ENCODE assay signal across 8 cellular contexts in the genomic region with DNA sequence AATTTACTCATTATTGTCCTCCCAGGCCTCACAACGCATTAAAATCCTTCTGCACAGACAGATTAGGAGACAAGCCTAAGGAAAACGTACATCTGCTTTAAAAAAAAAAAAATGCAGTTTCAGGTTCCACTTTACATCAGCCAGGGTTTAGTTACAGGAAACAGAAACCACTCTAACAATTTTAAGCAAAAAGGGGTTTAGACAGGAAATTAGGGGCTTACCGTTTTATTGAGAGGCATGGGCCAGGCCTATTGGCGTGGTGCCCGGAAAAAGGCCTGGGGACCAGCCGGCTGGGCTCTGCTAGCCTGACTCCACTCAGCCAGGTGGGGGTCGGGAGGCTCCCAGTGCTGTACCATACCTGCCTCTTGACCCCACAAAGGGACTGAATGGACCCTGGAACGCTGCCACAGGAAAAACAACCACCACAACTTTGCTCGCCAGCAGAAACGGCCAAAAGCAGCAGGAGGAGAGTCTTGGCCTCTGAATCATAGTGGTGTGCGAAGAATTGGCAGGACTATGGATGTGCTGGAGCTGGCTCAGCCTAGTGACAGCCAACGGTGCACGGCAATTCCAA.
DNase-seq lines count a peak whose midpoint lies in the region; ATAC-seq and TF ChIP-seq lines count a peak whose summit lies in the region.

No MANE protein-coding gene starts in this region.

- TF ChIP-seq POLR2A in heart left ventricle (IDR thresholded peaks at IDR 0.05) = no peak

- no peaks in the 10 kb centered on the region for H3K36me3 Mint-ChIP-seq in CD8-positive, alpha-beta T cell

- no peaks in the 10 kb centered on the region for H3K36me3 ChIP-seq in CD8-positive, alpha-beta T cell (ENCODE audit: insufficient read depth, low read length)
- H3K36me3 ChIP-seq in OCI-LY3 (replicated peaks; ENCODE audit: low read depth, low read length) = no peaks in the 10 kb centered on the region
- no peaks in the 10 kb centered on the region for H3K36me3 ChIP-seq in heart left ventricle

- no peak overlapping the region for H2AFZ ChIP-seq in OCI-LY3 (ENCODE audit: low read depth, low read length)

- H3K27me3 ChIP-seq in CD8-positive, alpha-beta T cell (ENCODE audit: insufficient read depth, low read length) = no peaks in the 10 kb centered on the region
- H3K27me3 ChIP-seq in OCI-LY3 (ENCODE audit: low read depth, low read length) (peaks cover 53% of the 10 kb centered on the region), heart left ventricle (peaks cover 0 to 3% (median 0%) of the 10 kb centered on the region in 9 donors)

- WGBS in heart left ventricle, 4 donors = 15 to 21% (median 20%) methylated on average over 13 of the region's 13 CpGs

- no peaks in the 10 kb centered on the region for H3K9me3 ChIP-seq in CD8-positive, alpha-beta T cell (ENCODE audit: low read length)
- H3K9me3 ChIP-seq in OCI-LY3 (ENCODE audit: insufficient read depth, low read length) (no peaks in the 10 kb centered on the region), heart left ventricle (peaks cover 0 to 11% (median 0%) of the 10 kb centered on the region in 12 donors)

- no peaks in the 10 kb centered on the region for H3K79me2 ChIP-seq in OCI-LY3 (ENCODE audit: low read length)

- no peaks in the 10 kb centered on the region for H3K27me3 Mint-ChIP-seq in CD8-positive, alpha-beta T cell (ENCODE audit: low read depth)

- peak overlapping the region; percentile 78 for H3K4me2 ChIP-seq in OCI-LY3 (ENCODE audit: low read length)

- DNase-seq in CD8-positive, alpha-beta T cell = peak in 5 of 7 experiments; percentile 15 to 59 (median 34)
- DNase-seq in activated naive CD4-positive, alpha-beta T cell treated with anti-CD3 and anti-CD28 coated beads, Interleukin-2, amount 50 U/mL, for 16 hours = peak; percentile 52
- peak; percentile 78 to 87 (median 82) for DNase-seq in heart left ventricle
- DNase-seq in skeletal muscle cell (ENCODE audit: low read depth) = peak; percentile 98
- DNase-seq in GOT3 (lab: John Stamatoyannopoulos, UW) = no peak

- POLR2A ChIA-PET in CD8-positive, alpha-beta T cell (lab: Charles Lee) = interaction anchor here (0.9 to 1.1 kb wide), 2 partner anchors 114 to 115 kb away, joined by 3 read pairs; no protein-coding TSS in a partner anchor

- CTCF ChIA-PET in CD8-positive, alpha-beta T cell (lab: Charles Lee) = interaction anchor here (0.7 kb wide), 1 partner anchor 131 kb away, joined by 3 read pairs; no protein-coding TSS in a partner anchor

- H3K4me3 Mint-ChIP-seq in CD8-positive, alpha-beta T cell = peak overlapping the region; percentile 62

- peak overlapping the region; percentile 18 for H3K4me3 ChIP-seq in CD8-positive, alpha-beta T cell (ENCODE audit: low read depth, low read length)
- H3K4me3 ChIP-seq in OCI-LY3 (ENCODE audit: low read length) (peak overlapping the region; percentile 53), heart left ventricle (peak overlapping the region in 1 of 12 donors; percentile 4), skeletal muscle cell (ENCODE audit: low read depth, low read length) (no peak overlapping the region)

- H3K9me3 Mint-ChIP-seq in CD8-positive, alpha-beta T cell = no peaks in the 10 kb centered on the region

- intact Hi-C loops in CD8-positive, alpha-beta T cell (cut with DNase I, micrococcal nuclease) = no loop called here
- intact Hi-C loops in heart left ventricle (cut with DNase I) = loop anchor here in 9 of 10 donors (2.0 to 10.0 kb wide), 7 partner anchors 35 to 127 kb away; a partner anchor contains a TSS

- H4K20me1 ChIP-seq in OCI-LY3 (ENCODE audit: insufficient read depth, low read length) = no peaks in the 10 kb centered on the region

- H3K4me1 ChIP-seq in CD8-positive, alpha-beta T cell (ENCODE audit: insufficient read depth, low read length) = peaks cover 29% of the 10 kb centered on the region
- H3K4me1 ChIP-seq in OCI-LY3 (ENCODE audit: low read length) (peaks cover 52% of the 10 kb centered on the region), heart left ventricle (peaks cover 2 to 70% (median 16%) of the 10 kb centered on the region in 12 donors)

- peaks cover 46% of the 10 kb centered on the region for H3K4me1 Mint-ChIP-seq in CD8-positive, alpha-beta T cell (ENCODE audit: low read depth)

- H3K27ac ChIP-seq in CD8-positive, alpha-beta T cell (ENCODE audit: low read depth, low read length) = peak overlapping the region; percentile 17
- H3K27ac ChIP-seq in OCI-LY3 (ENCODE audit: low read length) (peak overlapping the region; percentile 32), heart left ventricle (peak overlapping the region; percentile 49 to 97 (median 72))

- ATAC-seq in CD8-positive, alpha-beta T cell = peak; percentile 64
- ATAC-seq in GM19463 (IDR thresholded peaks at IDR 0.05; ENCODE audit: unreplicated experiment) = peak; percentile 74
- peak; percentile 66 for ATAC-seq in HG03521 (IDR thresholded peaks at IDR 0.05; ENCODE audit: unreplicated experiment)
- peak; percentile 89 to 97 (median 94) for ATAC-seq in heart left ventricle

- H3K27ac Mint-ChIP-seq in CD8-positive, alpha-beta T cell = peak overlapping the region; percentile 94

- TF ChIP-seq CTCF in CD8-positive, alpha-beta T cell (IDR thresholded peaks at IDR 0.05) = no peak
- TF ChIP-seq CTCF in OCI-LY3 (IDR thresholded peaks at IDR 0.05; ENCODE audit: low read depth, low read length) = no peak
- TF ChIP-seq CTCF in heart left ventricle (IDR thresholded peaks at IDR 0.05) = no peak

- peak overlapping the region; percentile 37; the same call in 1 of the 2 replicates for H3K9ac ChIP-seq in OCI-LY3 (ENCODE audit: low read length)

Comparison
In these comparisons a context has a peak if more than half of its experiments do, and no peak if none do; other contexts are left out.
1. H3K27ac ChIP-seq: peak in every context shown above with its lines; median percentile 72 in heart left ventricle; 32 in OCI-LY3; 17 in CD8-positive, alpha-beta T cell.
2. intact Hi-C loops: an anchor here in heart left ventricle (2.0 to 10.0 kb wide); none called in CD8-positive, alpha-beta T cell.